ENCODE assay signal across 9 cellular contexts in the genomic region with DNA sequence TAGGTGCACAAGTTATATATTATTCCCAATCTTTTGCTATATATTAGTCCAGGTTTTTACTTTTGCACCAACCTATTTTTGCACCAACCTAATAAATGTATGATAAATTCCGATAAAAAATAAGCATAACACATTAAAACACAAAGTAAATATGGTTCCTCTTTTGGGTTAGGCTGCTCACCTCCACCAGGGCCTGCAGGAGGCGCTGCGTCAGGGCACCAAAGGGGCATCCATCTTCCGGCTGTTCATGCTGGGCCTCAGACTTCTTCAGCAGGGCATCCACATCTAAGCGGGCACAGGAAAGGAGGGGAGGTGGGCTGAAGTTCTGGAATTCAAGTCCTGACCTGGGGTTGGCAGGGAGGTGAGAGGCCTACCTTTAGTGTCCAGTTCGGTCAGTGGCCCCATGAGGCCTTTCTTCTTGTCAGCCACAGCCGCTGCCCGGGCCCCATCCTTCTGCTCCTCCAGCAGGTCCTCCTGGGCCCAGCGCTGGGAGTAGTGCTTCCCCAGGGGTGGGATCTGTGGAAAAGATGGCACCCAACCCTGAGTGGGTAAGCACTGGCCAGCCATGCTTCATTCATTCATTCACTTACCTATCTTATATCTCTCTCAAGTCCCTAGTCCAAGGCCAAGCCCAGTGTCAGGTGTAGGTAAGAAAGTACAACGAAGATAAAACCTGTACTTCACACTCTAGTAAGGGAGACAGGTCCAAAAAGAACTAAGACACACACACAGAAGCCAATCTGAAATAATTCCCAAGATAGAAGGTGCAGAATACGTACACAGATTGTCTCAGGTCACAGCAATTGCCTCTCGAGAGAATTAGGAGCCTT. TPM values are rescaled to one million over a fixed set of nuclear protein-coding genes. Genes with fewer than 3 reads are reported as not detected.
DNase-seq lines count a peak whose midpoint lies in the region; ATAC-seq, FAIRE-seq and TF ChIP-seq lines count a peak whose summit lies in the region.
"Had no signal": no experiment of that assay in that cellular context is flagged by ENCODE, and none has a peak within 500 bp of the region (broad histone marks: within the 10 kb centered on the region; RNA-seq: fewer than 3 reads in every experiment).

No MANE protein-coding gene starts in this region.

- H3F3A ChIP-seq in SK-N-SH (replicated peaks; ENCODE audit: insufficient read depth), result peaks cover under 1% of the 10 kb centered on the region

- peak overlapping the region; percentile 87 for H3K27ac Mint-ChIP-seq in stimulated activated naive CD8-positive, alpha-beta T cell treated with anti-CD3 and anti-CD28 coated beads, Interleukin-15, Interleukin-2, amounts not matched to agents 100 ng/mL and 50 ng/mL, for 24 hours

- CTCF ChIA-PET in SK-N-SH (lab: Yijun Ruan, JAX), result interaction anchor here (1.0 kb wide), 1 partner anchor 37 kb away, joined by 3 read pairs; no protein-coding TSS in a partner anchor

- H3K27me3 Mint-ChIP-seq in stimulated activated naive CD8-positive, alpha-beta T cell treated with anti-CD3 and anti-CD28 coated beads, Interleukin-15, Interleukin-2, amounts not matched to agents 100 ng/mL and 50 ng/mL, for 24 hours, result no peaks in the 10 kb centered on the region

- H3K4me1 Mint-ChIP-seq in stimulated activated naive CD8-positive, alpha-beta T cell treated with anti-CD3 and anti-CD28 coated beads, Interleukin-15, Interleukin-2, amounts not matched to agents 100 ng/mL and 50 ng/mL, for 24 hours (ENCODE audit: low read depth), result peaks cover 56% of the 10 kb centered on the region

- FAIRE-seq in urothelium cell line (lab: Jason Lieb, UNC), result no peak
- FAIRE-seq: H54 had no signal

- TF ChIP-seq EP300 in SK-N-SH (IDR thresholded peaks at IDR 0.05; ENCODE audit: borderline replicate concordance in 1 of 2, low read depth in 1 of 2, low read length in 1 of 2), result no peak

- peaks cover 65% of the 10 kb centered on the region for H3K36me3 Mint-ChIP-seq in stimulated activated naive CD8-positive, alpha-beta T cell treated with anti-CD3 and anti-CD28 coated beads, Interleukin-15, Interleukin-2, amounts not matched to agents 100 ng/mL and 50 ng/mL, for 24 hours (ENCODE audit: low read depth)

- no peak overlapping the region for H2AFZ ChIP-seq in SK-N-SH (ENCODE audit: low read depth)

- H3K4me1 ChIP-seq in SK-N-SH (ENCODE audit: control insufficient read depth in 1 of 2, insufficient read depth in 2 of 2, low read depth in 1 of 2, low read length in 1 of 2), result peaks cover 10 to 11% of the 10 kb centered on the region in 2 experiments; a peak in 1 of 4 replicates

- no peaks in the 10 kb centered on the region for H4K20me1 ChIP-seq in SK-N-SH (ENCODE audit: insufficient read depth)

- H3K9me3 ChIP-seq in SK-N-SH, result no peaks in the 10 kb centered on the region

- no peaks in the 10 kb centered on the region for H3K9me3 Mint-ChIP-seq in stimulated activated naive CD8-positive, alpha-beta T cell treated with anti-CD3 and anti-CD28 coated beads, Interleukin-15, Interleukin-2, amounts not matched to agents 100 ng/mL and 50 ng/mL, for 24 hours

- H3K27ac ChIP-seq in SK-N-SH (ENCODE audit: low read depth in 2 of 2, low read length in 1 of 2), result no peak overlapping the region

- POLR2A ChIA-PET in SK-N-SH (lab: Yijun Ruan, JAX), result no interaction called here

- H3K9me2 ChIP-seq in SK-N-SH, result no peaks in the 10 kb centered on the region

- H3K9ac ChIP-seq in SK-N-SH, result no peak overlapping the region

- H3K4me3 Mint-ChIP-seq in stimulated activated naive CD8-positive, alpha-beta T cell treated with anti-CD3 and anti-CD28 coated beads, Interleukin-15, Interleukin-2, amounts not matched to agents 100 ng/mL and 50 ng/mL, for 24 hours, result no peak overlapping the region

- H3K27me3 ChIP-seq in SK-N-SH (ENCODE audit: insufficient read depth), result no peaks in the 10 kb centered on the region

- peaks cover 46 to 65% of the 10 kb centered on the region in 2 experiments for H3K36me3 ChIP-seq in SK-N-SH (replicated peaks in 1 of 2; ENCODE audit: control insufficient read depth in 1 of 2, insufficient read depth in 2 of 2, low read length in 1 of 2)

- TF ChIP-seq CTCF in SK-N-SH (IDR thresholded peaks at IDR 0.05) (peak; percentile 66), epithelial cell of proximal tubule (conservative IDR thresholded peaks at IDR 0.05; ENCODE audit: low read depth, low read length) (peak; percentile 59)

- no peak for DNase-seq in stimulated activated naive CD8-positive, alpha-beta T cell treated with anti-CD3 and anti-CD28 coated beads, Interleukin-15, Interleukin-2, amounts not matched to agents 100 U/mL and 50 U/mL, for 24 hours
- DNase-seq in SK-N-SH, result no peak
- no peak for DNase-seq in epithelial cell of proximal tubule (ENCODE audit: low read depth)
- DNase-seq in urothelium cell line (ENCODE audit: low spot score), result peak; percentile 26
- no peak for DNase-seq in stimulated activated CD4-positive, alpha-beta T cell treated with anti-CD3 and anti-CD28 coated beads, Interleukin-2, amount 100 ng/mL, for 48 hours
- no peak for DNase-seq in NCI-H69 (lab: John Stamatoyannopoulos, UW)
- no peak for DNase-seq in NCI-H1105 treated with DMSO at 0.1 percent for 48 hours (lab: John Stamatoyannopoulos, UW)

- ATAC-seq in stimulated activated naive CD8-positive, alpha-beta T cell treated with anti-CD3 and anti-CD28 coated beads, Interleukin-15, Interleukin-2, amounts not matched to agents 100 U/mL and 50 U/mL, for 24 hours, result no peak

- H3K4me2 ChIP-seq in SK-N-SH, result no peak overlapping the region

- no peak for TF ChIP-seq RAD21 in SK-N-SH (IDR thresholded peaks at IDR 0.05; ENCODE audit: low read length)

- peaks cover 20% of the 10 kb centered on the region for H3K79me2 ChIP-seq in SK-N-SH (ENCODE audit: insufficient read depth)

- H3K4me3 ChIP-seq in SK-N-SH (ENCODE audit: low read depth in 2 of 2, low read length in 1 of 2) (no peak overlapping the region), epithelial cell of proximal tubule (ENCODE audit: low read depth, low read length) (no peak overlapping the region)

- WGBS in SK-N-SH (ENCODE audit: low lambda C conversion rate), result 92% methylated on average over 12 of the region's 12 CpGs

TF ChIP-seq in SK-N-SH, 30 proteins besides CTCF, POLR2A, EP300 and RAD21:
- no peak for TF ChIP-seq JUND (IDR thresholded peaks at IDR 0.05)
- no peak for TF ChIP-seq TEAD4 (IDR thresholded peaks at IDR 0.05; ENCODE audit: borderline replicate concordance, insufficient read depth)
- TF ChIP-seq CHD2 (IDR thresholded peaks at IDR 0.05; ENCODE audit: low read length, partially characterized antibody), result no peak
- no peak for TF ChIP-seq FOSL2 (IDR thresholded peaks at IDR 0.05; ENCODE audit: borderline replicate concordance, low read depth)
- no peak for TF ChIP-seq MXI1 (IDR thresholded peaks at IDR 0.05; ENCODE audit: low read depth, low read length)
- TF ChIP-seq FOXM1 (IDR thresholded peaks at IDR 0.05; ENCODE audit: low read depth), result no peak
TF ChIP-seq in SK-N-SH: peak in this region for 0.

RNA-seq across cellular contexts. Expression of gene TADA3, which starts 5.2 kb away (rescaled TPM):
- polyA plus RNA-seq in SK-N-SH (2012; rRNA removed), result 84.1 and 102 TPM in 2 replicates
- 54.6 and 75.9 TPM in 2 replicates for polyA plus RNA-seq in SK-N-SH (2012; cell fraction: cytosol; rRNA removed)
- 67.6 and 74.7 TPM in 2 replicates for polyA plus RNA-seq in SK-N-SH (2012; cell fraction: nucleus; rRNA removed)
- total RNA-seq in epithelial cell of proximal tubule, result 54.7 and 73.9 TPM in 2 replicates

RNA-seq across cellular contexts. Expression of gene ARPC4, which starts 5.8 kb away (rescaled TPM):
- 220 and 233 TPM in 2 replicates for polyA plus RNA-seq in SK-N-SH (2012; rRNA removed)
- polyA plus RNA-seq in SK-N-SH (2012; cell fraction: cytosol; rRNA removed), result 213 and 244 TPM in 2 replicates
- polyA plus RNA-seq in SK-N-SH (2012; cell fraction: nucleus; rRNA removed), result 74.3 and 105 TPM in 2 replicates
- total RNA-seq in epithelial cell of proximal tubule, result 153 and 296 TPM in 2 replicates

RNA-seq across cellular contexts. Expression of gene CAMK1, which starts 17.3 kb away (rescaled TPM):
- 44.9 and 47.1 TPM in 2 replicates for polyA plus RNA-seq in SK-N-SH (2012; rRNA removed)
- polyA plus RNA-seq in SK-N-SH (2012; cell fraction: cytosol; rRNA removed), result 30.5 and 35.8 TPM in 2 replicates
- 39.3 and 46.4 TPM in 2 replicates for polyA plus RNA-seq in SK-N-SH (2012; cell fraction: nucleus; rRNA removed)
- 40.1 and 41.0 TPM in 2 replicates for total RNA-seq in epithelial cell of proximal tubule

RNA-seq across cellular contexts. Expression of gene TTLL3, which starts 23.0 kb away (rescaled TPM):
- 41.6 and 51.9 TPM in 2 replicates for polyA plus RNA-seq in SK-N-SH (2012; rRNA removed)
- polyA plus RNA-seq in SK-N-SH (2012; cell fraction: cytosol; rRNA removed), result 7.6 and 9.3 TPM in 2 replicates
- 487 and 518 TPM in 2 replicates for polyA plus RNA-seq in SK-N-SH (2012; cell fraction: nucleus; rRNA removed)
- total RNA-seq in epithelial cell of proximal tubule, result 5.3 and 9.7 TPM in 2 replicates

RNA-seq across cellular contexts. Expression of gene OGG1, which starts 37.3 kb away (rescaled TPM):
- 26.8 and 30.9 TPM in 2 replicates for polyA plus RNA-seq in SK-N-SH (2012; rRNA removed)
- 15.2 and 22.6 TPM in 2 replicates for polyA plus RNA-seq in SK-N-SH (2012; cell fraction: cytosol; rRNA removed)
- polyA plus RNA-seq in SK-N-SH (2012; cell fraction: nucleus; rRNA removed), result 48.8 and 49.9 TPM in 2 replicates
- total RNA-seq in epithelial cell of proximal tubule, result 22.0 and 27.4 TPM in 2 replicates
